ENCODE assay signal across 8 cellular contexts in genomic region chr1:70410604-70411359, GRCh38.
DNase-seq lines count a peak whose midpoint lies in the region; ATAC-seq lines count a peak whose summit lies in the region.

TSS of gene CTH (plus strand) at chr1:70411268. CDS start at chr1:70411416, 148 bp downstream.

- ATAC-seq in GM19468 (IDR thresholded peaks at IDR 0.05; ENCODE audit: extremely low read depth, unreplicated experiment), result peak; percentile 93

- DNase-seq in CMK (ENCODE audit: low read depth), result peak; percentile 74
- peak; percentile 82 for DNase-seq in HS-5 (ENCODE audit: low read depth)
- peak; percentile 90 for DNase-seq in NK-92 treated with Interleukin-12 subunit alpha and Interleukin-12 subunit beta, amount 100 ng/mL, for 24 hours (lab: John Stamatoyannopoulos, UW)
- DNase-seq in activated CD8-positive, alpha-beta memory T cell treated with anti-CD3 and anti-CD28 coated beads for 4 hours (ENCODE audit: low read depth in 2 of 2), result peak; percentile 79 to 83
- peak; percentile 84 to 89 (median 88) for DNase-seq in effector memory CD4-positive, alpha-beta T cell
- peak; percentile 99 for DNase-seq in medulla oblongata (ENCODE audit: extremely low spot score)
- DNase-seq in stimulated activated CD8-positive, alpha-beta memory T cell treated with anti-CD3 and anti-CD28 coated beads, Interleukin-12 subunit alpha, Interleukin-12 subunit beta, amount 100 ng/mL, for 1 hour (ENCODE audit: low read depth), result peak; percentile 82

- peaks cover 11% of the 10 kb centered on the region for H3K4me1 ChIP-seq in effector memory CD4-positive, alpha-beta T cell (ENCODE audit: control insufficient read depth, insufficient read depth, low read length, poor library complexity, severe bottlenecking)

- H3K9me3 ChIP-seq in effector memory CD4-positive, alpha-beta T cell (ENCODE audit: control insufficient read depth, low read length), result no peaks in the 10 kb centered on the region

- H3K27me3 ChIP-seq in effector memory CD4-positive, alpha-beta T cell (replicated peaks; ENCODE audit: control insufficient read depth, insufficient read depth, low read length, poor library complexity, severe bottlenecking), result peaks cover 2% of the 10 kb centered on the region

- no peaks in the 10 kb centered on the region for H3K36me3 ChIP-seq in effector memory CD4-positive, alpha-beta T cell (ENCODE audit: control insufficient read depth, insufficient read depth, low read length)

- H3K27ac ChIP-seq in effector memory CD4-positive, alpha-beta T cell (ENCODE audit: insufficient read depth, low read length, poor library complexity, severe bottlenecking), result peak within 1 kb of the TSS; percentile 86

- peak within 1 kb of the TSS; percentile 77 for H3K4me3 ChIP-seq in effector memory CD4-positive, alpha-beta T cell (ENCODE audit: insufficient read depth, low read depth, low read length, poor library complexity, severe bottlenecking)

Comparison
In these comparisons a context has a peak if more than half of its experiments do, and no peak if none do; other contexts are left out.
1. Peak in every context shown above with its lines: DNase-seq, ATAC-seq, H3K4me3 ChIP-seq and H3K27ac ChIP-seq.